Comparison of ENCODE assay signal across 1 cellular context in the genomic region with DNA sequence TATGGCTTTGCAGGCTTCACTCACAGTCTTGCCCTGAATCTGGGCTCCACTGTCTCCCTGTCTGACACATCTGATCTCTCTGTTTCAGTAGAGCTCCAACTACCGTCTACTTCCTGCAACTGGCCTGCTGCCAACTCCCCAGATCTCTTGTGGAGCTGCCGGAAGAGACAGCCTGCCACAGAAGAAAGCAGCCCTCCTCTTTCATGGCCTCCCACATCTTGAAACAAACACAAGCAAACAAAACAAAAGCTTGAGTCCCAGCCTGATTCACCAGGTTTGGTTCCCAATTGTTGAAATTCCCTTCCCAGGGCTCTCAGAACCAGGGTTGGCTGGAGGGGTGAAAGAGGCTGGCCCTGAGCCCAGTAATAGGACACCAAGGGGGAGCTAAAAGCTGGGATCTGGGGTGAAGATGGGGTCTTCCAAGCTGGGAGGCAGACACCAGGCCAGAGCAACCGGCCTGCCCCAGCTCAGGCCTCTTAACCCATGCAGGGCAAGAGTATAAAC.
TF ChIP-seq lines count a peak whose summit lies in the region.

No MANE protein-coding gene starts in this region.

TF ChIP-seq in GM23338, 12 proteins besides CTCF, POLR2A, EP300 and RAD21 (continued from another document):
- TF ChIP-seq, protein P1, sequence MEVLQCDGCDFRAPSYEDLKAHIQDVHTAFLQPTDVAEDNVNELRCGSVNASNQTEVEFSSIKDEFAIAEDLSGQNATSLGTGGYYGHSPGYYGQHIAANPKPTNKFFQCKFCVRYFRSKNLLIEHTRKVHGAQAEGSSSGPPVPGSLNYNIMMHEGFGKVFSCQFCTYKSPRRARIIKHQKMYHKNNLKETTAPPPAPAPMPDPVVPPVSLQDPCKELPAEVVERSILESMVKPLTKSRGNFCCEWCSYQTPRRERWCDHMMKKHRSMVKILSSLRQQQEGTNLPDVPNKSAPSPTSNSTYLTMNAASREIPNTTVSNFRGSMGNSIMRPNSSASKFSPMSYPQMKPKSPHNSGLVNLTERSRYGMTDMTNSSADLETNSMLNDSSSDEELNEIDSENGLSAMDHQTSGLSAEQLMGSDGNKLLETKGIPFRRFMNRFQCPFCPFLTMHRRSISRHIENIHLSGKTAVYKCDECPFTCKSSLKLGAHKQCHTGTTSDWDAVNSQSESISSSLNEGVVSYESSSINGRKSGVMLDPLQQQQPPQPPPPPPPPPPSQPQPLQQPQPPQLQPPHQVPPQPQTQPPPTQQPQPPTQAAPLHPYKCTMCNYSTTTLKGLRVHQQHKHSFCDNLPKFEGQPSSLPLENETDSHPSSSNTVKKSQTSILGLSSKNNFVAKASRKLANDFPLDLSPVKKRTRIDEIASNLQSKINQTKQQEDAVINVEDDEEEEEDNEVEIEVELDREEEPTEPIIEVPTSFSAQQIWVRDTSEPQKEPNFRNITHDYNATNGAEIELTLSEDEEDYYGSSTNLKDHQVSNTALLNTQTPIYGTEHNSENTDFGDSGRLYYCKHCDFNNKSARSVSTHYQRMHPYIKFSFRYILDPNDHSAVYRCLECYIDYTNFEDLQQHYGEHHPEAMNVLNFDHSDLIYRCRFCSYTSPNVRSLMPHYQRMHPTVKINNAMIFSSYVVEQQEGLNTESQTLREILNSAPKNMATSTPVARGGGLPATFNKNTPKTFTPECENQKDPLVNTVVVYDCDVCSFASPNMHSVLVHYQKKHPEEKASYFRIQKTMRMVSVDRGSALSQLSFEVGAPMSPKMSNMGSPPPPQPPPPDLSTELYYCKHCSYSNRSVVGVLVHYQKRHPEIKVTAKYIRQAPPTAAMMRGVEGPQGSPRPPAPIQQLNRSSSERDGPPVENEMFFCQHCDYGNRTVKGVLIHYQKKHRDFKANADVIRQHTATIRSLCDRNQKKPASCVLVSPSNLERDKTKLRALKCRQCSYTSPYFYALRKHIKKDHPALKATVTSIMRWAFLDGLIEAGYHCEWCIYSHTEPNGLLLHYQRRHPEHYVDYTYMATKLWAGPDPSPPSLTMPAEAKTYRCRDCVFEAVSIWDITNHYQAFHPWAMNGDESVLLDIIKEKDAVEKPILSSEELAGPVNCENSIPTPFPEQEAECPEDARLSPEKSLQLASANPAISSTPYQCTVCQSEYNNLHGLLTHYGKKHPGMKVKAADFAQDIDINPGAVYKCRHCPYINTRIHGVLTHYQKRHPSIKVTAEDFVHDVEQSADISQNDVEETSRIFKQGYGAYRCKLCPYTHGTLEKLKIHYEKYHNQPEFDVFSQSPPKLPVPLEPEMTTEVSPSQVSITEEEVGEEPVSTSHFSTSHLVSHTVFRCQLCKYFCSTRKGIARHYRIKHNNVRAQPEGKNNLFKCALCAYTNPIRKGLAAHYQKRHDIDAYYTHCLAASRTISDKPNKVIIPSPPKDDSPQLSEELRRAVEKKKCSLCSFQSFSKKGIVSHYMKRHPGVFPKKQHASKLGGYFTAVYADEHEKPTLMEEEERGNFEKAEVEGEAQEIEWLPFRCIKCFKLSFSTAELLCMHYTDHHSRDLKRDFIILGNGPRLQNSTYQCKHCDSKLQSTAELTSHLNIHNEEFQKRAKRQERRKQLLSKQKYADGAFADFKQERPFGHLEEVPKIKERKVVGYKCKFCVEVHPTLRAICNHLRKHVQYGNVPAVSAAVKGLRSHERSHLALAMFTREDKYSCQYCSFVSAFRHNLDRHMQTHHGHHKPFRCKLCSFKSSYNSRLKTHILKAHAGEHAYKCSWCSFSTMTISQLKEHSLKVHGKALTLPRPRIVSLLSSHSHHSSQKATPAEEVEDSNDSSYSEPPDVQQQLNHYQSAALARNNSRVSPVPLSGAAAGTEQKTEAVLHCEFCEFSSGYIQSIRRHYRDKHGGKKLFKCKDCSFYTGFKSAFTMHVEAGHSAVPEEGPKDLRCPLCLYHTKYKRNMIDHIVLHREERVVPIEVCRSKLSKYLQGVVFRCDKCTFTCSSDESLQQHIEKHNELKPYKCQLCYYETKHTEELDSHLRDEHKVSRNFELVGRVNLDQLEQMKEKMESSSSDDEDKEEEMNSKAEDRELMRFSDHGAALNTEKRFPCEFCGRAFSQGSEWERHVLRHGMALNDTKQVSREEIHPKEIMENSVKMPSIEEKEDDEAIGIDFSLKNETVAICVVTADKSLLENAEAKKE (CRISPR knock-in tag; IDR thresholded peaks at IDR 0.05), result no peak
- TF ChIP-seq ZNF114 (CRISPR knock-in tag; IDR thresholded peaks at IDR 0.05), result no peak
